In the genomic region with DNA sequence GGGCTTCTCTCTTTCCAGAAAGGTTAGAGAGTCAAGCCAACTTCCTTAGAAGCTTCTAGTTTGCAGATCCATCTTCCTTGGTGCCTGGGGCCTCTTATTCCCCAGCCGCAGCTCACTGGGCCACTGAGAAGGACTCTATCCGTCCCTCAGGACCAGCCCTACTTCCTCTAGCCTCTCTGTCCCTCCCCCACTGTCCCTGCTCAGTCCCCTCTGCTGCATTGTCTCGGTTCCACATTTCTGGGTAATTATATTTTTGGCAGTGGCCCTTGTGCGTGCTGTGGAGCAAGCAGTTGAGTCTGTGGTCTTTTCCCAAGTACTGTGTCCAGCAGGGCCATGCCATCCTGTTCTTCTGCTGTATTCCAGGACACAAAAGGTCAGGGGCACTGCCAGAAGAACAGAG, we compare ENCODE assay signal across 19 cellular contexts. TPM values are rescaled to one million over a fixed set of nuclear protein-coding genes. Genes with fewer than 3 reads are reported as not detected.
DNase-seq lines count a peak whose midpoint lies in the region; ATAC-seq, FAIRE-seq and TF ChIP-seq lines count a peak whose summit lies in the region.
"Had no signal": no experiment of that assay in that cellular context is flagged by ENCODE, and none has a peak within 500 bp of the region (broad histone marks: within the 10 kb centered on the region; RNA-seq: fewer than 3 reads in every experiment).

No MANE protein-coding gene starts in this region.

- ATAC-seq in right lobe of liver (peak in 1 of 4 donors; percentile 7), GM19455 (IDR thresholded peaks at IDR 0.05; ENCODE audit: unreplicated experiment) (no peak)
- no peak for ATAC-seq in activated CD8-positive, alpha-beta T cell treated with anti-CD3 and anti-CD28 coated beads, Interleukin-2, amount 10 ng/mL, durations not matched to agents 7 days and 5 days

- H3K4me3 Mint-ChIP-seq in activated CD8-positive, alpha-beta T cell treated with anti-CD3 and anti-CD28 coated beads, Interleukin-2, amount 10 ng/mL, durations not matched to agents 7 days and 5 days = no peak overlapping the region
- H3K4me3 Mint-ChIP-seq: CD4-positive, alpha-beta memory T cell; IgD-negative memory B cell had no signal

- H3K36me3 Mint-ChIP-seq in activated CD8-positive, alpha-beta T cell treated with anti-CD3 and anti-CD28 coated beads, Interleukin-2, amount 10 ng/mL, durations not matched to agents 7 days and 5 days (ENCODE audit: low read depth) = no peaks in the 10 kb centered on the region
- H3K36me3 Mint-ChIP-seq: CD4-positive, alpha-beta memory T cell; IgD-negative memory B cell had no signal

- H3K27ac ChIP-seq in right lobe of liver (peak overlapping the region in 2 of 3 donors; percentile 51 to 54), colonic mucosa (no peak overlapping the region)
- H3K27ac ChIP-seq: SJSA1 had no signal

- H3K36me3 ChIP-seq in right lobe of liver (no peaks in the 10 kb centered on the region), colonic mucosa (no peaks in the 10 kb centered on the region)
- H3K36me3 ChIP-seq: SJSA1 had no signal

- TF ChIP-seq CTCF in right lobe of liver (IDR thresholded peaks at IDR 0.05) (no peak), colonic mucosa (IDR thresholded peaks at IDR 0.05) (no peak)

- no peak for FAIRE-seq in urothelium cell line (lab: Jason Lieb, UNC)

- CTCF ChIA-PET in activated CD8-positive, alpha-beta T cell treated with anti-CD3 and anti-CD28 coated beads, Interleukin-2, amount 10 ng/mL, durations not matched to agents 7 days and 5 days (lab: Charles Lee) = no interaction called here

- H3K4me1 Mint-ChIP-seq in activated CD8-positive, alpha-beta T cell treated with anti-CD3 and anti-CD28 coated beads, Interleukin-2, amount 10 ng/mL, durations not matched to agents 7 days and 5 days (ENCODE audit: low read depth) = no peaks in the 10 kb centered on the region
- H3K4me1 Mint-ChIP-seq: CD4-positive, alpha-beta memory T cell; IgD-negative memory B cell had no signal

- peaks cover 0 to 34% (median 13%) of the 10 kb centered on the region in 4 donors for H3K4me1 ChIP-seq in right lobe of liver
- no peaks in the 10 kb centered on the region for H3K4me1 ChIP-seq in colonic mucosa
- H3K4me1 ChIP-seq: SJSA1 had no signal

- H3K27ac Mint-ChIP-seq in activated CD8-positive, alpha-beta T cell treated with anti-CD3 and anti-CD28 coated beads, Interleukin-2, amount 10 ng/mL, durations not matched to agents 7 days and 5 days = no peak overlapping the region
- H3K27ac Mint-ChIP-seq: CD4-positive, alpha-beta memory T cell; IgD-negative memory B cell had no signal

- intact Hi-C loops in right lobe of liver (cut with DNase I) = no loop called here
- intact Hi-C loops in colonic mucosa (cut with DNase I) = no loop called here

- H3K27me3 ChIP-seq in right lobe of liver = no peaks in the 10 kb centered on the region
- no peaks in the 10 kb centered on the region for H3K27me3 ChIP-seq in colonic mucosa

- POLR2A ChIA-PET in activated CD8-positive, alpha-beta T cell treated with anti-CD3 and anti-CD28 coated beads, Interleukin-2, amount 10 ng/mL, durations not matched to agents 7 days and 5 days (lab: Charles Lee) = no interaction called here

- peaks cover 5% of the 10 kb centered on the region for H3K27me3 Mint-ChIP-seq in activated CD8-positive, alpha-beta T cell treated with anti-CD3 and anti-CD28 coated beads, Interleukin-2, amount 10 ng/mL, durations not matched to agents 7 days and 5 days (ENCODE audit: low read depth)

- WGBS in right lobe of liver (ENCODE audit: insufficient coverage, low coverage, low lambda C conversion rate, missing lambda C conversion rate) = 41% methylated on average over 3 of the region's 4 CpGs

- no peak overlapping the region for H3K4me3 ChIP-seq in right lobe of liver
- H3K4me3 ChIP-seq in colonic mucosa = no peak overlapping the region
- H3K4me3 ChIP-seq: SJSA1 had no signal

- TF ChIP-seq POLR2A in right lobe of liver (IDR thresholded peaks at IDR 0.05) = no peak

- H3K9me3 Mint-ChIP-seq in activated CD8-positive, alpha-beta T cell treated with anti-CD3 and anti-CD28 coated beads, Interleukin-2, amount 10 ng/mL, durations not matched to agents 7 days and 5 days (ENCODE audit: insufficient read depth) = peaks cover 3% of the 10 kb centered on the region

- no peak overlapping the region for H3K9ac ChIP-seq in colonic mucosa (ENCODE audit: low read depth in 2 of 2, low read length in 2 of 2)

- DNase-seq in CD1c-positive myeloid dendritic cell (ENCODE audit: extremely low spot score) = peak; percentile 16
- peak; percentile 93 for DNase-seq in MV-4-11 (lab: John Stamatoyannopoulos, UW)
- DNase-seq in SKM-1 treated with dmso at 0.1 percent for 144 hours (lab: John Stamatoyannopoulos, UW; ENCODE audit: unreplicated experiment) = peak; percentile 73
- no peak for DNase-seq in right lobe of liver
- no peak for DNase-seq in activated CD8-positive, alpha-beta T cell treated with anti-CD3 and anti-CD28 coated beads, Interleukin-2, amount 10 ng/mL, durations not matched to agents 7 days and 5 days
- DNase-seq in urothelium cell line (ENCODE audit: low spot score) = no peak
- DNase-seq in colonic mucosa = no peak
- DNase-seq: AML-193; Calu3; CD4-positive, alpha-beta memory T cell; DMS53; H7; NCI-H1092; NCI-H146; NCI-H2081 treated with DMSO at 0.1 percent for 48 hours; NCI-H510A treated with DMSO at 0.1 percent for 48 hours had no signal

- H3K9me3 ChIP-seq in right lobe of liver = no peaks in the 10 kb centered on the region
- no peaks in the 10 kb centered on the region for H3K9me3 ChIP-seq in colonic mucosa
- H3K9me3 ChIP-seq: SJSA1 had no signal

RNA-seq across cellular contexts. Expression of gene IRX3, which starts 17.8 kb away (rescaled TPM):
- total RNA-seq in right lobe of liver = 1 to 10 TPM in 1 of 6 experiments, under 1 TPM in 5; 0.25 to 1.3 (median 0.61) TPM
- total RNA-seq in activated CD8-positive, alpha-beta T cell treated with anti-CD3 and anti-CD28 coated beads, Interleukin-2, amount 10 ng/mL, durations not matched to agents 7 days and 5 days = not detected
- under 1 TPM in 1 of 2 donors, not detected in 1; 0.54 TPM for total RNA-seq in colonic mucosa
- total RNA-seq: CD4-positive, alpha-beta memory T cell had no signal

Comparison
In these comparisons a context has a peak if more than half of its experiments do, and no peak if none do; other contexts are left out.
1. DNase-seq: peak in CD1c-positive myeloid dendritic cell (single experiment), MV-4-11 (single experiment) and SKM-1 treated with dmso at 0.1 percent for 144 hours (single experiment); none in right lobe of liver (0 of 3), activated CD8-positive, alpha-beta T cell treated with anti-CD3 and anti-CD28 coated beads, Interleukin-2, amount 10 ng/mL, durations not matched to agents 7 days and 5 days (single experiment), urothelium cell line (single experiment) and colonic mucosa (single experiment).